In genomic region chr22:43876866-43877509, GRCh38 we compare ENCODE assay signal across 27 cellular contexts. TPM values are rescaled to one million over a fixed set of nuclear protein-coding genes. Genes with fewer than 3 reads are reported as not detected.
DNase-seq lines count a peak whose midpoint lies in the region; ATAC-seq, FAIRE-seq and TF ChIP-seq lines count a peak whose summit lies in the region.
"Had no signal": no experiment of that assay in that cellular context is flagged by ENCODE, and none has a peak within 500 bp of the region (broad histone marks: within the 10 kb centered on the region; RNA-seq: fewer than 3 reads in every experiment).

No MANE protein-coding gene starts in this region.

- TF ChIP-seq CTCF in kidney (IDR thresholded peaks at IDR 0.05; ENCODE audit: borderline replicate concordance, extremely low read depth, insufficient read depth) = no peak
- TF ChIP-seq CTCF in sigmoid colon (IDR thresholded peaks at IDR 0.05) = no peak
- TF ChIP-seq CTCF in A673 (conservative IDR thresholded peaks at IDR 0.05; ENCODE audit: low read depth, low read length) = no peak

- 54 to 75% methylated on average over 5 of the region's 5 CpGs for WGBS in sigmoid colon, 2 donors

- H3K4me1 ChIP-seq in kidney (ENCODE audit: control insufficient read depth in 1 of 2, insufficient read depth in 1 of 2, low read depth in 1 of 2, low read length in 2 of 2) (no peaks in the 10 kb centered on the region), sigmoid colon (no peaks in the 10 kb centered on the region), SJCRH30 (no peaks in the 10 kb centered on the region), A673 (ENCODE audit: insufficient read depth, low read length, poor library complexity, severe bottlenecking) (no peaks in the 10 kb centered on the region)
- H3K4me1 ChIP-seq: BLaER1 treated with 17β-estradiol and CSF1 and Interleukin-3, amounts not matched to agents 10 nM and 100 nM had no signal

- TF ChIP-seq POLR2A in sigmoid colon (IDR thresholded peaks at IDR 0.05) = no peak

- H3K27ac ChIP-seq in kidney (ENCODE audit: low read depth in 2 of 2, low read length in 2 of 2) = no peak overlapping the region
- no peak overlapping the region for H3K27ac ChIP-seq in sigmoid colon
- no peak overlapping the region for H3K27ac ChIP-seq in SJCRH30
- H3K27ac ChIP-seq in A673 (ENCODE audit: low read depth, low read length, poor library complexity, severe bottlenecking) = no peak overlapping the region
- H3K27ac ChIP-seq: BLaER1 treated with 17β-estradiol and CSF1 and Interleukin-3, amounts not matched to agents 10 nM and 100 nM; RWPE1; SK-N-MC had no signal

- H3K36me3 ChIP-seq in kidney (ENCODE audit: control insufficient read depth in 1 of 2, insufficient read depth in 2 of 2, low read length in 2 of 2) (no peaks in the 10 kb centered on the region), sigmoid colon (no peaks in the 10 kb centered on the region), SJCRH30 (no peaks in the 10 kb centered on the region), A673 (ENCODE audit: insufficient read depth, low read length, poor library complexity, severe bottlenecking) (no peaks in the 10 kb centered on the region)
- H3K36me3 ChIP-seq: BLaER1 treated with 17β-estradiol and CSF1 and Interleukin-3, amounts not matched to agents 10 nM and 100 nM; MG63 had no signal

- BruUV-seq in A673 (replicated peaks; lab: Mats Ljungman, UMichigan) = no TSS peak

- FAIRE-seq in kidney (lab: Jason Lieb, UNC) = no peak
- FAIRE-seq: GM12878 had no signal

- no peak for TF ChIP-seq EP300 in sigmoid colon (IDR thresholded peaks at IDR 0.05)

- DNase-seq in cardiac septum (ENCODE audit: low spot score) = peak; percentile 60
- DNase-seq in left ventricle myocardium superior = no peak
- DNase-seq in kidney = peak; percentile 25
- peak; percentile 27 for DNase-seq in sigmoid colon
- DNase-seq in SIG-M5 (lab: John Stamatoyannopoulos, UW) = no peak
- DNase-seq in SJCRH30 = no peak
- no peak for DNase-seq in A673 (ENCODE audit: low spot score)
- DNase-seq: 8988T; CD4-positive, alpha-beta T cell; DMS53; GDM1; GOT3; HCEC 1CT; IMR-90; KG1; MG63; NCI-H1105 treated with DMSO at 0.1 percent for 48 hours; NCI-H146; NCI-H2029; NCI-H446; NCI-H524 treated with DMSO at 0.1 percent for 48 hours; SHP77 had no signal

- ATAC-seq in left ventricle myocardium superior = no peak
- ATAC-seq: GM12878 had no signal

- H3K4me3 ChIP-seq in kidney (ENCODE audit: low read length in 2 of 2) (no peak overlapping the region), sigmoid colon (no peak overlapping the region), SJCRH30 (no peak overlapping the region), A673 (ENCODE audit: low read depth, low read length, poor library complexity, severe bottlenecking) (no peak overlapping the region)
- H3K4me3 ChIP-seq: BLaER1 treated with 17β-estradiol and CSF1 and Interleukin-3, amounts not matched to agents 10 nM and 100 nM; GM12878; MG63; SK-N-MC had no signal

- peaks cover 0 to 44% (median 12%) of the 10 kb centered on the region in 3 donors for H3K27me3 ChIP-seq in sigmoid colon
- no peaks in the 10 kb centered on the region for H3K27me3 ChIP-seq in SJCRH30
- H3K27me3 ChIP-seq in A673 (replicated peaks; ENCODE audit: insufficient read depth, low read depth, low read length, poor library complexity) = peaks cover 36% of the 10 kb centered on the region
- H3K27me3 ChIP-seq: BLaER1 treated with 17β-estradiol and CSF1 and Interleukin-3, amounts not matched to agents 10 nM and 100 nM; MG63 had no signal

- POLR2A ChIA-PET in A673 (lab: Charles Lee; ENCODE audit: low non-redundant PET) = no interaction called here

- CTCF ChIA-PET in A673 (lab: Charles Lee) = no interaction called here

- intact Hi-C loops in cardiac septum (cut with DNase I) = no loop called here
- intact Hi-C loops in left ventricle myocardium superior (cut with micrococcal nuclease) = no loop called here
- intact Hi-C loops in kidney (cut with DNase I) = no loop called here
- intact Hi-C loops in sigmoid colon (cut with DNase I) = no loop called here
- intact Hi-C loops in A673 (cut with micrococcal nuclease; ENCODE audit: unreplicated experiment) = no loop called here

- no peak overlapping the region for H3K9ac ChIP-seq in kidney (ENCODE audit: low read length in 2 of 2)
- H3K9ac ChIP-seq: BLaER1 treated with 17β-estradiol and CSF1 and Interleukin-3, amounts not matched to agents 10 nM and 100 nM had no signal

- no peaks in the 10 kb centered on the region for H3K9me3 ChIP-seq in kidney (ENCODE audit: control insufficient read depth in 1 of 2, low read length in 2 of 2)
- H3K9me3 ChIP-seq in sigmoid colon = no peaks in the 10 kb centered on the region
- H3K9me3 ChIP-seq in SJCRH30 (replicated peaks) = no peaks in the 10 kb centered on the region
- no peaks in the 10 kb centered on the region for H3K9me3 ChIP-seq in A673 (ENCODE audit: low read depth, low read length, poor library complexity, severe bottlenecking)
- H3K9me3 ChIP-seq: MG63 had no signal

RNA-seq across cellular contexts. Expression of gene SULT4A1, which starts 14.7 kb away (rescaled TPM):
- total RNA-seq in cardiac septum = 0.13 TPM
- 0.45 TPM for total RNA-seq in left ventricle myocardium superior
- total RNA-seq in kidney = 0.57 TPM
- 0.52 TPM for polyA plus RNA-seq in kidney (ENCODE audit: insufficient read depth, low read depth, low replicate concordance)
- 1 to 10 TPM; 1.3 to 3.9 (median 2.4) TPM for total RNA-seq in sigmoid colon
- polyA plus RNA-seq in sigmoid colon = 1 to 10 TPM in 1 of 3 donors, not detected in 2; 2.2 TPM
- total RNA-seq in SJCRH30 (2014; rRNA removed; shearing (Covaris generic)) = not detected in 2 replicates
- total RNA-seq in A673 (2021) = 0.15 and 0.33 TPM in 2 replicates
- total RNA-seq: CD4-positive, alpha-beta T cell; GM12878 had no signal
- polyA plus RNA-seq: GM12878 had no signal

RNA-seq across cellular contexts. Expression of gene PNPLA5, which starts 14.8 kb away (rescaled TPM):
- total RNA-seq in cardiac septum (not detected), left ventricle myocardium superior (not detected), kidney (not detected), sigmoid colon (not detected), A673 (2021) (not detected in 2 replicates)
- polyA plus RNA-seq in kidney (ENCODE audit: insufficient read depth, low read depth, low replicate concordance) (not detected), sigmoid colon (not detected)
- total RNA-seq in SJCRH30 (2014; rRNA removed; shearing (Covaris generic)) = not detected in 2 replicates
- total RNA-seq: CD4-positive, alpha-beta T cell; Daoy; GM12878 had no signal
- polyA plus RNA-seq: GM12878 had no signal

RNA-seq across cellular contexts. Expression of gene PNPLA3, which starts 46.6 kb away (rescaled TPM):
- total RNA-seq in cardiac septum (0.32 TPM), left ventricle myocardium superior (0.25 TPM), kidney (0.54 TPM), sigmoid colon (not detected), A673 (2021) (11.8 and 15.6 TPM in 2 replicates)
- polyA plus RNA-seq in kidney (ENCODE audit: insufficient read depth, low read depth, low replicate concordance) (1.2 TPM), sigmoid colon (1 to 10 TPM in 1 of 3 donors, not detected in 2; 1.3 TPM)
- 1.3 and 1.9 TPM in 2 replicates for total RNA-seq in SJCRH30 (2014; rRNA removed; shearing (Covaris generic))
- total RNA-seq: CD4-positive, alpha-beta T cell; GM12878 had no signal

Comparison
In these comparisons a context has a peak if more than half of its experiments do, and no peak if none do; other contexts are left out.
1. DNase-seq: peak in cardiac septum (single experiment), kidney (single experiment) and sigmoid colon (single experiment); none in left ventricle myocardium superior (single experiment), SIG-M5 (single experiment), SJCRH30 (0 of 2) and A673 (single experiment).